In genomic region chr11:35619754-35620640, GRCh38 we compare ENCODE assay signal across 8 cellular contexts. TPM values are rescaled to one million over a fixed set of nuclear protein-coding genes. Genes with fewer than 3 reads are reported as not detected.
A peak's percentile ranks its signal among the peaks of the same experiment; 100 is the strongest.
DNase-seq lines count a peak whose midpoint lies in the region; ATAC-seq, FAIRE-seq and TF ChIP-seq lines count a peak whose summit lies in the region.

No MANE protein-coding gene starts in this region.

- peaks cover 26% of the 10 kb centered on the region for H3K4me1 ChIP-seq in Caco-2
- peaks cover 8 to 17% of the 10 kb centered on the region in 2 donors for H3K4me1 ChIP-seq in breast epithelium
- peaks cover 64% of the 10 kb centered on the region for H3K4me1 ChIP-seq in keratinocyte (ENCODE audit: control insufficient read depth, extremely low read depth, insufficient read depth, low read length)

- CTCF ChIA-PET in Caco-2 (lab: Charles Lee): interaction anchor here (0.6 to 3.5 kb wide), 5 partner anchors 112 to 873 kb away, joined by 3 to 22 read pairs (median 6); no protein-coding TSS in a partner anchor

- H3K27me3 Mint-ChIP-seq in Caco-2 (ENCODE audit: insufficient read depth, unreplicated experiment): no peaks in the 10 kb centered on the region
- peaks cover 70% of the 10 kb centered on the region for H3K27me3 Mint-ChIP-seq in stimulated activated naive CD8-positive, alpha-beta T cell treated with anti-CD3 and anti-CD28 coated beads, Interleukin-15, Interleukin-2, amounts not matched to agents 100 ng/mL and 50 ng/mL, for 24 hours

- DNase-seq in Caco-2: peak; percentile 38 to 60
- peak; percentile 19 for DNase-seq in NCI-H2227 treated with DMSO at 0.1 percent for 48 hours (lab: John Stamatoyannopoulos, UW)
- no peak for DNase-seq in breast epithelium (ENCODE audit: low spot score in 2 of 2)
- DNase-seq in keratinocyte (ENCODE audit: low read depth, low spot score): no peak

- H3K9me1 ChIP-seq in keratinocyte (ENCODE audit: control insufficient read depth, extremely low read depth, insufficient read depth, low read length): no peaks in the 10 kb centered on the region

- peaks cover 20% of the 10 kb centered on the region for H3K4me1 Mint-ChIP-seq in Caco-2 (ENCODE audit: low read depth, unreplicated experiment)
- peaks cover 19% of the 10 kb centered on the region for H3K4me1 Mint-ChIP-seq in stimulated activated naive CD8-positive, alpha-beta T cell treated with anti-CD3 and anti-CD28 coated beads, Interleukin-15, Interleukin-2, amounts not matched to agents 100 ng/mL and 50 ng/mL, for 24 hours (ENCODE audit: low read depth)

- peak overlapping the region; percentile 63 for H3K27ac Mint-ChIP-seq in Caco-2 (ENCODE audit: unreplicated experiment)
- no peak overlapping the region for H3K27ac Mint-ChIP-seq in stimulated activated naive CD8-positive, alpha-beta T cell treated with anti-CD3 and anti-CD28 coated beads, Interleukin-15, Interleukin-2, amounts not matched to agents 100 ng/mL and 50 ng/mL, for 24 hours

- peak in 1 of 2 experiments; percentile 7 for TF ChIP-seq CTCF in Caco-2 (IDR thresholded peaks at IDR 0.05; ENCODE audit: insufficient read depth in 1 of 2, low read depth in 1 of 2, low read length in 1 of 2, severe bottlenecking in 1 of 2, unreplicated experiment in 1 of 2)
- no peak for TF ChIP-seq CTCF in breast epithelium (IDR thresholded peaks at IDR 0.05)
- peak in 2 of 3 experiments; percentile 10 to 15 for TF ChIP-seq CTCF in keratinocyte (optimal IDR thresholded peaks at IDR 0.05 in 1 of 3, IDR thresholded peaks at IDR 0.05 in 1 of 3, conservative IDR thresholded peaks at IDR 0.05 in 1 of 3; ENCODE audit: extremely low read depth in 1 of 3, insufficient read depth in 2 of 3, low read length in 3 of 3)

- no peak for TF ChIP-seq POLR2A in breast epithelium (IDR thresholded peaks at IDR 0.05)

- H3K9me3 Mint-ChIP-seq in Caco-2 (ENCODE audit: unreplicated experiment): no peaks in the 10 kb centered on the region
- no peaks in the 10 kb centered on the region for H3K9me3 Mint-ChIP-seq in stimulated activated naive CD8-positive, alpha-beta T cell treated with anti-CD3 and anti-CD28 coated beads, Interleukin-15, Interleukin-2, amounts not matched to agents 100 ng/mL and 50 ng/mL, for 24 hours

- H3K4me2 ChIP-seq in keratinocyte (ENCODE audit: control insufficient read depth, extremely low read depth, insufficient read depth, low read depth, low read length): peak overlapping the region; percentile 100

- H4K20me1 ChIP-seq in keratinocyte (ENCODE audit: control insufficient read depth, extremely low read depth, insufficient read depth, low read length): no peaks in the 10 kb centered on the region

- H3K4me3 Mint-ChIP-seq in Caco-2 (ENCODE audit: unreplicated experiment): peak overlapping the region; percentile 81
- peak overlapping the region; percentile 70 for H3K4me3 Mint-ChIP-seq in stimulated activated naive CD8-positive, alpha-beta T cell treated with anti-CD3 and anti-CD28 coated beads, Interleukin-15, Interleukin-2, amounts not matched to agents 100 ng/mL and 50 ng/mL, for 24 hours

- no peak for FAIRE-seq in keratinocyte (lab: Jason Lieb, UNC)

- H3K4me3 ChIP-seq in Caco-2 (ENCODE audit: low read depth, low read length): peak overlapping the region; percentile 61
- H3K4me3 ChIP-seq in breast epithelium: peak overlapping the region; percentile 47 to 90 (median 73)
- H3K4me3 ChIP-seq in keratinocyte (ENCODE audit: control insufficient read depth in 2 of 3, extremely low read depth in 1 of 3, insufficient read depth in 2 of 3, low read depth in 1 of 3, low read length in 3 of 3): peak overlapping the region; percentile 56 to 91 (median 89)

- H2AFZ ChIP-seq in keratinocyte (ENCODE audit: control insufficient read depth, low read length): no peak overlapping the region

- peaks cover 6% of the 10 kb centered on the region for H3K36me3 Mint-ChIP-seq in Caco-2 (ENCODE audit: insufficient read depth, unreplicated experiment)
- H3K36me3 Mint-ChIP-seq in stimulated activated naive CD8-positive, alpha-beta T cell treated with anti-CD3 and anti-CD28 coated beads, Interleukin-15, Interleukin-2, amounts not matched to agents 100 ng/mL and 50 ng/mL, for 24 hours (ENCODE audit: low read depth): no peaks in the 10 kb centered on the region

- peak overlapping the region; percentile 91 for H3K9ac ChIP-seq in keratinocyte (ENCODE audit: control insufficient read depth, extremely low read depth, insufficient read depth, low read length)

- ATAC-seq in GM21447 (IDR thresholded peaks at IDR 0.05; ENCODE audit: unreplicated experiment): peak; percentile 25
- ATAC-seq in HG03354 (IDR thresholded peaks at IDR 0.05; ENCODE audit: poor library complexity, severe bottlenecking, unreplicated experiment): no peak
- no peak for ATAC-seq in GM18520 (IDR thresholded peaks at IDR 0.05; ENCODE audit: unreplicated experiment)

- H3K27me3 ChIP-seq in Caco-2 (replicated peaks; ENCODE audit: control insufficient read depth, insufficient read depth, low read length): no peaks in the 10 kb centered on the region
- H3K27me3 ChIP-seq in breast epithelium: no peaks in the 10 kb centered on the region
- H3K27me3 ChIP-seq in keratinocyte (ENCODE audit: control insufficient read depth, extremely low read depth, insufficient read depth, low read length): no peaks in the 10 kb centered on the region

- POLR2A ChIA-PET in Caco-2 (lab: Charles Lee): interaction anchor here (1.2 kb wide), 1 partner anchor 202 kb away, joined by 5 read pairs; no protein-coding TSS in a partner anchor

- TSS peak; percentile 70 for BruUV-seq in Caco-2 (replicated peaks; lab: Mats Ljungman, UMichigan)

- peaks cover 32% of the 10 kb centered on the region for H3K79me2 ChIP-seq in keratinocyte (ENCODE audit: control insufficient read depth, insufficient read depth, low read length)

- peak overlapping the region; percentile 83 to 93 for H3K27ac ChIP-seq in breast epithelium
- peak overlapping the region; percentile 95 for H3K27ac ChIP-seq in keratinocyte (ENCODE audit: control insufficient read depth, insufficient read depth, low read length)

- H3K36me3 ChIP-seq in Caco-2 (ENCODE audit: control insufficient read depth, insufficient read depth, low read length) (no peaks in the 10 kb centered on the region), breast epithelium (no peaks in the 10 kb centered on the region), keratinocyte (ENCODE audit: control insufficient read depth in 2 of 2, extremely low read depth in 1 of 2, insufficient read depth in 2 of 2, low read length in 2 of 2) (peaks cover 0 to 10% of the 10 kb centered on the region in 2 experiments)

- intact Hi-C loops in Caco-2 (cut with micrococcal nuclease; ENCODE audit: unreplicated experiment) (loop anchor here (1.0 to 5.0 kb wide), 8 partner anchors 42 to 857 kb away; partner anchors contain the start of gene TRIM44), breast epithelium (cut with DNase I; ENCODE audit: low total_unique reads) (loop anchor here (5.0 kb wide), 1 partner anchor 647 kb away; no protein-coding TSS in a partner anchor)

- dilution Hi-C loops in keratinocyte (cut with MboI; ENCODE audit: extremely low pct_ligation_motif_present, low sequenced_read_pairs): loop anchor here (25.0 kb wide), 1 partner anchor 192 kb away; no protein-coding TSS in a partner anchor

- H3K9me3 ChIP-seq in Caco-2 (no peaks in the 10 kb centered on the region), breast epithelium (no peaks in the 10 kb centered on the region), keratinocyte (ENCODE audit: control insufficient read depth, low read depth, low read length) (no peaks in the 10 kb centered on the region)

RNA-seq across cellular contexts. Expression of gene FJX1, which starts 1.7 kb away (rescaled TPM):
- total RNA-seq in Caco-2 (2022) (12.0 and 14.4 TPM in 2 replicates), breast epithelium (10 to 100 TPM in 1 of 3 donors, 1 to 10 TPM in 2; 1.1 to 12.1 (median 8.3) TPM)
- 19.0 to 25.3 TPM (median 19.7 TPM) in 3 replicates for polyA plus RNA-seq in keratinocyte
- 12.6 TPM for polyA plus RNA-seq in keratinocyte (2011; ENCODE audit: low read depth)
- 8.5 and 17.4 TPM in 2 replicates for polyA plus RNA-seq in keratinocyte (2011; cell fraction: cytosol; rRNA removed)
- polyA plus RNA-seq in keratinocyte (2011; cell fraction: nucleus; rRNA removed): 26.3 and 34.6 TPM in 2 replicates
- polyA plus RNA-seq in keratinocyte (2012; ENCODE audit: low replicate concordance): 30.7 and 61.7 TPM in 2 replicates
- polyA minus RNA-seq in keratinocyte: 8.9 to 30.3 TPM (median 10.4 TPM) in 3 replicates
- 61.8 TPM for polyA minus RNA-seq in keratinocyte (2011; cell fraction: cytosol; rRNA and poly(A)+ RNA removed)
- polyA minus RNA-seq in keratinocyte (2011; cell fraction: nucleus; rRNA and poly(A)+ RNA removed): 28.4 and 32.3 TPM in 2 replicates

RNA-seq across cellular contexts. Expression of gene TRIM44, which starts 42.6 kb away (rescaled TPM):
- 74.6 and 81.4 TPM in 2 replicates for total RNA-seq in Caco-2 (2022)
- total RNA-seq in breast epithelium: 10 to 100 TPM; 31.2 to 47.0 (median 33.1) TPM
- 40.4 to 49.6 TPM (median 48.3 TPM) in 3 replicates for polyA plus RNA-seq in keratinocyte
- 12.0 TPM for polyA plus RNA-seq in keratinocyte (2011; ENCODE audit: low read depth)
- 39.6 and 50.9 TPM in 2 replicates for polyA plus RNA-seq in keratinocyte (2011; cell fraction: cytosol; rRNA removed)
- 76.9 and 84.0 TPM in 2 replicates for polyA plus RNA-seq in keratinocyte (2011; cell fraction: nucleus; rRNA removed)
- polyA plus RNA-seq in keratinocyte (2012; ENCODE audit: low replicate concordance): 8.4 and 31.3 TPM in 2 replicates
- 27.0 to 79.5 TPM (median 67.1 TPM) in 3 replicates for polyA minus RNA-seq in keratinocyte
- 41.6 TPM for polyA minus RNA-seq in keratinocyte (2011; cell fraction: cytosol; rRNA and poly(A)+ RNA removed)
- 9.2 and 36.5 TPM in 2 replicates for polyA minus RNA-seq in keratinocyte (2011; cell fraction: nucleus; rRNA and poly(A)+ RNA removed)

Comparison
In these comparisons a context has a peak if more than half of its experiments do, and no peak if none do; other contexts are left out.
1. DNase-seq: peak in Caco-2 (2 of 2) and NCI-H2227 treated with DMSO at 0.1 percent for 48 hours (single experiment); none in breast epithelium (0 of 2) and keratinocyte (single experiment).
2. CTCF ChIP-seq: peak in keratinocyte (2 of 3); none in breast epithelium (0 of 3).
3. Peak in every context shown above with its lines, with median percentiles within 50 percentile points of each other: H3K4me3 ChIP-seq.